In genomic region chr1:167627865-167628641, GRCh38 we compare ENCODE assay signal across 8 cellular contexts. TPM values are rescaled to one million over a fixed set of nuclear protein-coding genes. Genes with fewer than 3 reads are reported as not detected.
DNase-seq lines count a peak whose midpoint lies in the region; ATAC-seq, FAIRE-seq and TF ChIP-seq lines count a peak whose summit lies in the region.

No MANE protein-coding gene starts in this region.

- 6% methylated on average over 10 of the region's 10 CpGs for WGBS in HepG2 (ENCODE audit: low lambda C conversion rate)

- POLR2A ChIA-PET in HepG2 (lab: Yijun Ruan, JAX), result no interaction called here

- H3K27ac Mint-ChIP-seq in stimulated activated naive CD8-positive, alpha-beta T cell treated with anti-CD3 and anti-CD28 coated beads, Interleukin-15, amount 100 ng/mL, for 72 hours, result peak overlapping the region; percentile 97 to 98

- peak overlapping the region; percentile 22 for H2AFZ ChIP-seq in HepG2 (ENCODE audit: low read length)

- H3K9ac ChIP-seq in HepG2 (ENCODE audit: insufficient read depth, low read depth, low read length), result no peak overlapping the region

- CTCF ChIA-PET in HepG2 (lab: Yijun Ruan, JAX; ENCODE audit: low intra/inter-chr PET ratio, low total read pairs), result no interaction called here

- no peaks in the 10 kb centered on the region for H4K20me1 ChIP-seq in HepG2 (ENCODE audit: insufficient read depth, low read length)

- no peak for TF ChIP-seq POLR2A in HepG2 (IDR thresholded peaks at IDR 0.05; ENCODE audit: insufficient read depth in 1 of 2, low read depth in 2 of 2, low read length in 2 of 2)

- peaks cover 15% of the 10 kb centered on the region for H3K4me1 ChIP-seq in HepG2 (ENCODE audit: insufficient read depth, low read length)

- no peaks in the 10 kb centered on the region for H3K9me3 ChIP-seq in HepG2 (ENCODE audit: low read length)

- no peaks in the 10 kb centered on the region for H3K27me3 Mint-ChIP-seq in stimulated activated naive CD8-positive, alpha-beta T cell treated with anti-CD3 and anti-CD28 coated beads, Interleukin-15, amount 100 ng/mL, for 72 hours

- H3K79me2 ChIP-seq in HepG2 (ENCODE audit: insufficient read depth, low read length), result no peaks in the 10 kb centered on the region

- peak overlapping the region; percentile 83 to 89 for H3K4me3 Mint-ChIP-seq in stimulated activated naive CD8-positive, alpha-beta T cell treated with anti-CD3 and anti-CD28 coated beads, Interleukin-15, amount 100 ng/mL, for 72 hours

- TF ChIP-seq EP300 in HepG2 (IDR thresholded peaks at IDR 0.05; ENCODE audit: low read depth in 2 of 2, low read length in 2 of 2), result peak in 1 of 2 experiments; percentile 45; a peak in 1 of 4 replicates
- TF ChIP-seq EP300 in HepG2 (CRISPR knock-in tag; IDR thresholded peaks at IDR 0.05; ENCODE audit: borderline replicate concordance), result no peak

- H3K4me3 ChIP-seq in HepG2 (replicated peaks in 1 of 3; ENCODE audit: insufficient read depth in 1 of 3, low read depth in 2 of 3, low read length in 3 of 3), result peak overlapping the region in 1 of 3 experiments; percentile 51; a peak in 2 of 6 replicates

- H3K4me1 Mint-ChIP-seq in stimulated activated naive CD8-positive, alpha-beta T cell treated with anti-CD3 and anti-CD28 coated beads, Interleukin-15, amount 100 ng/mL, for 72 hours, result peaks cover 55% of the 10 kb centered on the region

- DNase-seq in NCI-H187 treated with DMSO at 0.1 percent for 48 hours (lab: John Stamatoyannopoulos, UW) (peak; percentile 73), HepG2 (ENCODE audit: low spot score) (peak; percentile 48), DMS 273 treated with DMSO at 0.1 percent for 48 hours (lab: John Stamatoyannopoulos, UW) (no peak), NCI-H748 (lab: John Stamatoyannopoulos, UW; ENCODE audit: unreplicated experiment) (no peak)
- DNase-seq in activated CD8-positive, alpha-beta memory T cell treated with anti-CD3 and anti-CD28 coated beads, Interleukin-2, amount 50 U/mL, for 24 hours (ENCODE audit: extremely low read depth), result peak; percentile 52
- DNase-seq in stimulated activated naive CD8-positive, alpha-beta T cell treated with anti-CD3 and anti-CD28 coated beads, Interleukin-15, amount 100 ng/mL, for 72 hours, result peak; percentile 75 to 90

- H3K27me3 ChIP-seq in HepG2 (ENCODE audit: control insufficient read depth in 1 of 2, insufficient read depth in 2 of 2, low read length in 2 of 2), result peaks cover 2 to 38% of the 10 kb centered on the region in 2 experiments; a peak in 4 of 5 replicates

- peaks cover 15% of the 10 kb centered on the region in 2 donors for H3K9me3 Mint-ChIP-seq in stimulated activated naive CD8-positive, alpha-beta T cell treated with anti-CD3 and anti-CD28 coated beads, Interleukin-15, amount 100 ng/mL, for 72 hours

- no peak for TF ChIP-seq RAD21 in HepG2 (CRISPR knock-in tag; IDR thresholded peaks at IDR 0.05)

- no peaks in the 10 kb centered on the region for H3K36me3 ChIP-seq in HepG2 (replicated peaks in 1 of 2; ENCODE audit: control insufficient read depth in 1 of 2, insufficient read depth in 2 of 2, low read length in 2 of 2)

- TF ChIP-seq CTCF in HepG2 (CRISPR knock-in tag; IDR thresholded peaks at IDR 0.05), result no peak

- FAIRE-seq in HepG2 (lab: Jason Lieb, UNC), result peak; percentile 71

- peak overlapping the region; percentile 68 for H3K4me2 ChIP-seq in HepG2 (ENCODE audit: low read depth, low read length)

- no TSS peak for BruUV-seq in HepG2 (replicated peaks; lab: Mats Ljungman, UMichigan)

- intact Hi-C loops in HepG2 (cut with micrococcal nuclease; ENCODE audit: unreplicated experiment), result no loop called here

- H3K27ac ChIP-seq in HepG2 (ENCODE audit: extremely low read length, insufficient read depth, low read length), result no peak overlapping the region

- in situ Hi-C loops in HepG2 (cut with HindIII; ENCODE audit: extremely low pct_ligation_motif_present, low pct_unique_long_range_greater_than_20kb), result no loop called here

- peak; percentile 75 for ATAC-seq in GM18519 (IDR thresholded peaks at IDR 0.05; ENCODE audit: low FRiP score, unreplicated experiment)
- ATAC-seq in HG02678 (IDR thresholded peaks at IDR 0.05; ENCODE audit: unreplicated experiment), result peak; percentile 73
- peak; percentile 92 for ATAC-seq in HepG2
- ATAC-seq in stimulated activated naive CD8-positive, alpha-beta T cell treated with anti-CD3 and anti-CD28 coated beads, Interleukin-15, amount 100 ng/mL, for 72 hours, result peak; percentile 89

TF ChIP-seq in HepG2, 621 proteins besides CTCF, POLR2A, EP300 and RAD21 (continues in another document):
- TF ChIP-seq MLLT10 (CRISPR knock-in tag; IDR thresholded peaks at IDR 0.05) (no peak), BCL6 (CRISPR knock-in tag; IDR thresholded peaks at IDR 0.05) (no peak), MYC (CRISPR knock-in tag; IDR thresholded peaks at IDR 0.05; ENCODE audit: borderline replicate concordance) (peak; percentile 20; the same call in 1 of the 2 replicates), PAXIP1 (CRISPR knock-in tag; conservative IDR thresholded peaks at IDR 0.05) (peak; percentile 47), NBN (conservative IDR thresholded peaks at IDR 0.05) (no peak), ZFX (CRISPR knock-in tag; IDR thresholded peaks at IDR 0.05; ENCODE audit: low read depth) (peak; percentile 78), HBP1 (CRISPR knock-in tag; IDR thresholded peaks at IDR 0.05; ENCODE audit: low read depth) (no peak), JARID2 (CRISPR knock-in tag; IDR thresholded peaks at IDR 0.05; ENCODE audit: insufficient replicate concordance) (no peak)

RNA-seq across cellular contexts. Expression of gene RCSD1, which starts 2.0 kb away (rescaled TPM):
- not detected in 2 replicates for total RNA-seq in HepG2 (2016; rRNA removed; fragmentation: Illumina TruSeq; extraction: Trizol)
- not detected in 2 replicates for total RNA-seq in HepG2 (2016; cell fraction: cytosol; rRNA removed; fragmentation: Illumina TruSeq; extraction: Trizol; ENCODE audit: low read depth)
- not detected in 2 replicates for total RNA-seq in HepG2 (2016; cell fraction: insoluble cytoplasmic fraction; rRNA removed; fragmentation: Illumina TruSeq; extraction: Trizol)
- not detected in 2 replicates for total RNA-seq in HepG2 (2016; cell fraction: membrane; rRNA removed; fragmentation: Illumina TruSeq; extraction: Trizol)
- total RNA-seq in HepG2 (2016; cell fraction: nucleus; rRNA removed; fragmentation: Illumina TruSeq; extraction: Trizol), result not detected in 2 replicates
- not detected in 2 replicates for polyA plus RNA-seq in HepG2 (2011; rRNA removed)
- polyA plus RNA-seq in HepG2 (2011; cell fraction: cytosol; rRNA removed), result not detected in 2 replicates
- polyA plus RNA-seq in HepG2 (2011; cell fraction: nucleus; rRNA removed), result not detected in 2 replicates
- polyA plus RNA-seq in HepG2 (2012), result not detected in 2 replicates
- polyA plus RNA-seq in HepG2 (2016; cell fraction: cytosol; fragmentation: Illumina TruSeq; extraction: Trizol; ENCODE audit: low read depth), result not detected in 2 replicates
- not detected in 2 replicates for polyA plus RNA-seq in HepG2 (2016; cell fraction: insoluble cytoplasmic fraction; fragmentation: Illumina TruSeq; extraction: Trizol; ENCODE audit: low read depth)
- polyA plus RNA-seq in HepG2 (2016; cell fraction: membrane; fragmentation: Illumina TruSeq; extraction: Trizol; ENCODE audit: low read depth), result not detected in 2 replicates
- not detected in 2 replicates for polyA plus RNA-seq in HepG2 (2016; cell fraction: nucleus; fragmentation: Illumina TruSeq; extraction: Trizol; ENCODE audit: insufficient read depth, low read depth)
- 0.26 and 0.32 TPM in 2 replicates for polyA minus RNA-seq in HepG2 (2011; rRNA and poly(A)+ RNA removed; ENCODE audit: low replicate concordance)
- polyA minus RNA-seq in HepG2 (2011; cell fraction: cytosol; rRNA and poly(A)+ RNA removed), result not detected in 2 replicates
- not detected in 2 replicates for polyA minus RNA-seq in HepG2 (2011; cell fraction: nucleus; rRNA and poly(A)+ RNA removed)

Comparison
In these comparisons a context has a peak if more than half of its experiments do, and no peak if none do; other contexts are left out.
1. DNase-seq: peak in NCI-H187 treated with DMSO at 0.1 percent for 48 hours (single experiment), activated CD8-positive, alpha-beta memory T cell treated with anti-CD3 and anti-CD28 coated beads, Interleukin-2, amount 50 U/mL, for 24 hours (single experiment), HepG2 (single experiment) and stimulated activated naive CD8-positive, alpha-beta T cell treated with anti-CD3 and anti-CD28 coated beads, Interleukin-15, amount 100 ng/mL, for 72 hours (2 of 2); none in DMS 273 treated with DMSO at 0.1 percent for 48 hours (single experiment) and NCI-H748 (single experiment).
2. Peak in every context shown above with its lines, with median percentiles within 50 percentile points of each other: ATAC-seq.